In genomic region chr1:186498071-186498470, GRCh38 we compare ENCODE assay signal across 33 cellular contexts. TPM values are rescaled to one million over a fixed set of nuclear protein-coding genes. Genes with fewer than 3 reads are reported as not detected.
"Had no signal": no experiment of that assay in that cellular context is flagged by ENCODE, and none has a peak within 500 bp of the region (broad histone marks: within the 10 kb centered on the region; RNA-seq: fewer than 3 reads in every experiment).

No MANE protein-coding gene starts in this region.

- H3K27me3 ChIP-seq: dorsolateral prefrontal cortex, heart left ventricle, right lobe of liver, vagina had no signal

- H3K4me3 ChIP-seq: coronary artery, dorsolateral prefrontal cortex, heart left ventricle, left ventricle myocardium inferior, lung, mucosa of descending colon, right lobe of liver, vagina had no signal

- H3K9me3 Mint-ChIP-seq: effector memory CD8-positive, alpha-beta T cell; natural killer cell treated with Interleukin-12 subunit alpha and Interleukin-12 subunit beta and Interleukin-15 and Interleukin-18, amount 100 ng/mL, for 72 hours; stimulated activated effector memory CD8-positive, alpha-beta T cell treated with anti-CD3 and anti-CD28 coated beads, Interleukin-12 subunit alpha, Interleukin-12 subunit beta, amount 100 ng/mL, for 72 hours; stimulated activated naive CD8-positive, alpha-beta T cell treated with anti-CD3 and anti-CD28 coated beads, Interleukin-15, Interleukin-2, amounts not matched to agents 100 ng/mL and 50 ng/mL, for 24 hours had no signal

- H3K36me3 ChIP-seq: heart left ventricle, left ventricle myocardium inferior, right lobe of liver, vagina had no signal

- H3K27ac Mint-ChIP-seq: activated naive CD8-positive, alpha-beta T cell; brain; effector memory CD8-positive, alpha-beta T cell; natural killer cell treated with Interleukin-12 subunit alpha and Interleukin-12 subunit beta and Interleukin-15 and Interleukin-18, amount 100 ng/mL, for 72 hours; stimulated activated effector memory CD8-positive, alpha-beta T cell treated with anti-CD3 and anti-CD28 coated beads, Interleukin-12 subunit alpha, Interleukin-12 subunit beta, amount 100 ng/mL, for 72 hours; stimulated activated naive CD8-positive, alpha-beta T cell treated with anti-CD3 and anti-CD28 coated beads, Interleukin-15, Interleukin-2, amounts not matched to agents 100 ng/mL and 50 ng/mL, for 24 hours; type B pancreatic cell had no signal

- H3K4me1 ChIP-seq: heart left ventricle, left ventricle myocardium inferior, right lobe of liver, vagina had no signal

- ATAC-seq: effector memory CD8-positive, alpha-beta T cell; esophagus mucosa; heart left ventricle; mucosa of descending colon; natural killer cell treated with Interleukin-12 subunit alpha and Interleukin-12 subunit beta and Interleukin-15 and Interleukin-18, amount 100 ng/mL, for 72 hours; right lobe of liver; stimulated activated effector memory CD8-positive, alpha-beta T cell treated with anti-CD3 and anti-CD28 coated beads, Interleukin-12 subunit alpha, Interleukin-12 subunit beta, amount 100 ng/mL, for 72 hours had no signal

- DNase-seq: activated CD4-positive, alpha-beta T cell treated with anti-CD3 and anti-CD28 coated beads for 4 hours; activated CD4-positive, alpha-beta T cell treated with anti-CD3 and anti-CD28 coated beads, Interleukin-2, amount 50 U/mL, for 4 hours; activated CD8-positive, alpha-beta memory T cell treated with anti-CD3 and anti-CD28 coated beads for 24 hours; activated effector memory CD4-positive, alpha-beta T cell treated with Interleukin-2 at 50 U/mL for 16 hours; activated naive CD4-positive, alpha-beta T cell treated with Interleukin-2 at 50 U/mL for 16 hours; anterior cingulate cortex; dorsolateral prefrontal cortex; effector memory CD8-positive, alpha-beta T cell; heart left ventricle; left ventricle myocardium inferior; mucosa of descending colon; right lobe of liver; stimulated activated CD4-positive, alpha-beta T cell treated with anti-CD3 and anti-CD28 coated beads, Interleukin-4, amount 100 ng/mL, for 24 hours; substantia nigra had no signal

- H3K36me3 Mint-ChIP-seq: brain; natural killer cell treated with Interleukin-12 subunit alpha and Interleukin-12 subunit beta and Interleukin-15 and Interleukin-18, amount 100 ng/mL, for 72 hours; stimulated activated effector memory CD8-positive, alpha-beta T cell treated with anti-CD3 and anti-CD28 coated beads, Interleukin-12 subunit alpha, Interleukin-12 subunit beta, amount 100 ng/mL, for 72 hours; type B pancreatic cell had no signal

- H3K27me3 Mint-ChIP-seq: activated naive CD8-positive, alpha-beta T cell; effector memory CD8-positive, alpha-beta T cell; natural killer cell treated with Interleukin-12 subunit alpha and Interleukin-12 subunit beta and Interleukin-15 and Interleukin-18, amount 100 ng/mL, for 72 hours; stimulated activated naive CD8-positive, alpha-beta T cell treated with anti-CD3 and anti-CD28 coated beads, Interleukin-15, Interleukin-2, amounts not matched to agents 100 ng/mL and 50 ng/mL, for 24 hours; type B pancreatic cell had no signal

- H3K9me3 ChIP-seq: heart left ventricle, left ventricle myocardium inferior, mucosa of descending colon, right lobe of liver, vagina had no signal

- H3K4me3 Mint-ChIP-seq: activated naive CD8-positive, alpha-beta T cell; brain; effector memory CD8-positive, alpha-beta T cell; natural killer cell treated with Interleukin-12 subunit alpha and Interleukin-12 subunit beta and Interleukin-15 and Interleukin-18, amount 100 ng/mL, for 72 hours; stimulated activated effector memory CD8-positive, alpha-beta T cell treated with anti-CD3 and anti-CD28 coated beads, Interleukin-12 subunit alpha, Interleukin-12 subunit beta, amount 100 ng/mL, for 72 hours; stimulated activated naive CD8-positive, alpha-beta T cell treated with anti-CD3 and anti-CD28 coated beads, Interleukin-15, Interleukin-2, amounts not matched to agents 100 ng/mL and 50 ng/mL, for 24 hours; type B pancreatic cell had no signal

- H3K4me1 Mint-ChIP-seq: brain; stimulated activated effector memory CD8-positive, alpha-beta T cell treated with anti-CD3 and anti-CD28 coated beads, Interleukin-12 subunit alpha, Interleukin-12 subunit beta, amount 100 ng/mL, for 72 hours had no signal

- H3K27ac ChIP-seq: coronary artery, dorsolateral prefrontal cortex, heart left ventricle, left ventricle myocardium inferior, right lobe of liver, vagina had no signal

RNA-seq across cellular contexts. Expression of gene PDC, which starts 37.2 kb away (rescaled TPM):
- total RNA-seq: cardiac septum; cerebellum; esophagus mucosa; heart left ventricle; left ventricle myocardium inferior; lung; mesenteric fat pad; mucosa of descending colon; myocyte; natural killer cell treated with Interleukin-12 subunit alpha and Interleukin-12 subunit beta and Interleukin-15 and Interleukin-18, amount 100 ng/mL, for 72 hours; omental fat pad; posterior vena cava; right lobe of liver; skeletal muscle tissue; T-helper 1 cell treated with Interleukin-12 subunit alpha and Interleukin-12 subunit beta and Interleukin-4 antibody, amounts not matched to agents 30 ng/mL and 1 ng/mL, for 36 hours; vagina had no signal
- polyA plus RNA-seq: adipose tissue, heart left ventricle, lung had no signal
